8 cellular contexts compared by ENCODE assay signal in genomic region chr17:2595200-2595599, GRCh38. TPM values are rescaled to one million over a fixed set of nuclear protein-coding genes. Genes with fewer than 3 reads are reported as not detected.
A peak's percentile ranks its signal among the peaks of the same experiment; 100 is the strongest.
DNase-seq lines count a peak whose midpoint lies in the region; ATAC-seq and TF ChIP-seq lines count a peak whose summit lies in the region.

No MANE protein-coding gene starts in this region.

- peak overlapping the region; percentile 97 for H3K27ac Mint-ChIP-seq in mesothelial cell of epicardium

- 4 to 11% methylated on average over 4 of the region's 4 CpGs for WGBS in body of pancreas, 2 donors

- H3K36me3 ChIP-seq in left ventricle myocardium inferior: no peaks in the 10 kb centered on the region
- no peaks in the 10 kb centered on the region for H3K36me3 ChIP-seq in body of pancreas (replicated peaks in 1 of 2; ENCODE audit: insufficient read depth in 1 of 2, low read depth in 2 of 2)

- H3K4me1 Mint-ChIP-seq in mesothelial cell of epicardium: peaks cover 39% of the 10 kb centered on the region

- H3K36me3 Mint-ChIP-seq in mesothelial cell of epicardium: peaks cover 1% of the 10 kb centered on the region

- H3K4me3 ChIP-seq in left ventricle myocardium inferior: peak overlapping the region; percentile 93
- H3K4me3 ChIP-seq in body of pancreas: peak overlapping the region in 1 of 2 donors; percentile 80

- ATAC-seq in left cardiac atrium (no peak), body of pancreas (no peak), GM21737 (IDR thresholded peaks at IDR 0.05; ENCODE audit: unreplicated experiment) (no peak)

- H3K27me3 Mint-ChIP-seq in mesothelial cell of epicardium (ENCODE audit: low read depth): no peaks in the 10 kb centered on the region

- H3K27me3 ChIP-seq in left ventricle myocardium inferior (ENCODE audit: low read depth): no peaks in the 10 kb centered on the region
- no peaks in the 10 kb centered on the region for H3K27me3 ChIP-seq in body of pancreas

- H3K9me3 ChIP-seq in left ventricle myocardium inferior (replicated peaks): no peaks in the 10 kb centered on the region
- no peaks in the 10 kb centered on the region for H3K9me3 ChIP-seq in body of pancreas

- TF ChIP-seq CTCF in left ventricle myocardium inferior (IDR thresholded peaks at IDR 0.05; ENCODE audit: borderline replicate concordance) (no peak), body of pancreas (IDR thresholded peaks at IDR 0.05) (no peak), mesothelial cell of epicardium (IDR thresholded peaks at IDR 0.05; ENCODE audit: unreplicated experiment) (no peak)

- no peaks in the 10 kb centered on the region for H3K9me3 Mint-ChIP-seq in mesothelial cell of epicardium

- intact Hi-C loops in left ventricle myocardium inferior (cut with micrococcal nuclease) (no loop called here), left cardiac atrium (cut with DNase I) (loop anchor here in 1 of 2 donors (10.0 kb wide), 1 partner anchor 80 kb away; no protein-coding TSS in a partner anchor), body of pancreas (cut with DNase I) (loop anchor here (10.0 kb wide), 1 partner anchor 110 kb away; no protein-coding TSS in a partner anchor)

- no peak for TF ChIP-seq POLR2A in body of pancreas (IDR thresholded peaks at IDR 0.05)

- H3K27ac ChIP-seq in left ventricle myocardium inferior (replicated peaks) (peak overlapping the region; percentile 99), body of pancreas (peak overlapping the region; percentile 17 to 98 (median 94))

- peaks cover 76% of the 10 kb centered on the region for H3K4me1 ChIP-seq in left ventricle myocardium inferior
- peaks cover 55% of the 10 kb centered on the region for H3K4me1 ChIP-seq in body of pancreas

- peak overlapping the region; percentile 97 for H3K4me3 Mint-ChIP-seq in mesothelial cell of epicardium

- DNase-seq in left ventricle myocardium inferior (no peak), left cardiac atrium (no peak), body of pancreas (no peak), mesothelial cell of epicardium (ENCODE audit: low spot score in 2 of 2, unreplicated experiment in 2 of 2) (no peak), SKM-1 (lab: John Stamatoyannopoulos, UW; ENCODE audit: unreplicated experiment) (no peak), AML-193 (lab: John Stamatoyannopoulos, UW) (no peak), hippocampal formation (lab: John Stamatoyannopoulos, UW) (no peak)

RNA-seq across cellular contexts. Expression of gene PAFAH1B1, which starts 1.7 kb away (rescaled TPM):
- total RNA-seq in left ventricle myocardium inferior: 115 TPM
- 100 to 1,000 TPM in 1 of 2 donors, 10 to 100 TPM in 1; 84.0 to 120 TPM for total RNA-seq in left cardiac atrium
- 10 to 100 TPM; 39.7 to 60.3 TPM for total RNA-seq in body of pancreas
- 141 to 151 TPM (median 144 TPM) in 3 replicates for total RNA-seq in mesothelial cell of epicardium
